ENCODE assay signal across 11 cellular contexts in genomic region chr11:35367491-35367890, GRCh38. TPM values are rescaled to one million over a fixed set of nuclear protein-coding genes. Genes with fewer than 3 reads are reported as not detected.
DNase-seq lines count a peak whose midpoint lies in the region; ATAC-seq lines count a peak whose summit lies in the region.
"Had no signal": no experiment of that assay in that cellular context is flagged by ENCODE, and none has a peak within 500 bp of the region (broad histone marks: within the 10 kb centered on the region; RNA-seq: fewer than 3 reads in every experiment).

No MANE protein-coding gene starts in this region.

- H3K9me3 Mint-ChIP-seq in stimulated activated effector memory CD8-positive, alpha-beta T cell treated with anti-CD3 and anti-CD28 coated beads, Interleukin-12 subunit alpha, Interleukin-12 subunit beta, amount 100 ng/mL, for 72 hours: peaks cover 3% of the 10 kb centered on the region

- peaks cover 5% of the 10 kb centered on the region; the same call in 1 of the 2 replicates for H3K9me3 ChIP-seq in SJSA1 (replicated peaks)

- no peaks in the 10 kb centered on the region for H3K36me3 ChIP-seq in SJSA1
- H3K36me3 ChIP-seq: MG63 had no signal

- no peaks in the 10 kb centered on the region for H3K27me3 ChIP-seq in SJSA1 (replicated peaks)
- H3K27me3 ChIP-seq: MG63 had no signal

- peak overlapping the region; percentile 34; the same call in 1 of the 2 replicates for H3K27ac ChIP-seq in SJSA1
- H3K27ac ChIP-seq: C4-2B had no signal

- H3K4me3 ChIP-seq in SJSA1: no peak overlapping the region
- H3K4me3 ChIP-seq: MG63 had no signal

- H3K4me3 Mint-ChIP-seq in stimulated activated effector memory CD8-positive, alpha-beta T cell treated with anti-CD3 and anti-CD28 coated beads, Interleukin-12 subunit alpha, Interleukin-12 subunit beta, amount 100 ng/mL, for 72 hours: no peak overlapping the region

- H3K4me1 Mint-ChIP-seq in stimulated activated effector memory CD8-positive, alpha-beta T cell treated with anti-CD3 and anti-CD28 coated beads, Interleukin-12 subunit alpha, Interleukin-12 subunit beta, amount 100 ng/mL, for 72 hours: peaks cover 6% of the 10 kb centered on the region

- H3K36me3 Mint-ChIP-seq in stimulated activated effector memory CD8-positive, alpha-beta T cell treated with anti-CD3 and anti-CD28 coated beads, Interleukin-12 subunit alpha, Interleukin-12 subunit beta, amount 100 ng/mL, for 72 hours: no peaks in the 10 kb centered on the region

- no peak for ATAC-seq in stimulated activated effector memory CD8-positive, alpha-beta T cell treated with anti-CD3 and anti-CD28 coated beads, Interleukin-12 subunit alpha, Interleukin-12 subunit beta, amount 100 ng/mL, for 72 hours
- ATAC-seq in HG02678 (IDR thresholded peaks at IDR 0.05; ENCODE audit: unreplicated experiment): no peak

- H3K27ac Mint-ChIP-seq in stimulated activated effector memory CD8-positive, alpha-beta T cell treated with anti-CD3 and anti-CD28 coated beads, Interleukin-12 subunit alpha, Interleukin-12 subunit beta, amount 100 ng/mL, for 72 hours: no peak overlapping the region

- H3K4me1 ChIP-seq in SJSA1 (replicated peaks): peaks cover 34% of the 10 kb centered on the region

- peak; percentile 86 for DNase-seq in EH (ENCODE audit: low read depth)
- DNase-seq in SJSA1 (ENCODE audit: low read depth in 1 of 2, low spot score in 2 of 2): peak in 1 of 2 experiments; percentile 40
- peak; percentile 46 for DNase-seq in fibroblast of gingiva (ENCODE audit: low read depth)
- DNase-seq in non-pigmented ciliary epithelial cell (ENCODE audit: low read depth): peak; percentile 70
- DNase-seq in stimulated activated effector memory CD8-positive, alpha-beta T cell treated with anti-CD3 and anti-CD28 coated beads, Interleukin-12 subunit alpha, Interleukin-12 subunit beta, amount 100 ng/mL, for 72 hours (ENCODE audit: low spot score in 2 of 2): no peak
- DNase-seq in activated gamma-delta T cell (lab: John Stamatoyannopoulos, UW): no peak
- DNase-seq in SHP77 (lab: John Stamatoyannopoulos, UW): no peak
- DNase-seq: erythroblast, MG63 had no signal

RNA-seq across cellular contexts. Expression of gene SLC1A2, which starts 51.9 kb away (rescaled TPM):
- total RNA-seq in SJSA1 (2014; rRNA removed; shearing (Covaris generic)): 0.56 TPM in 1 of 2 replicates, not detected in the other

Comparison
In these comparisons a context has a peak if more than half of its experiments do, and no peak if none do; other contexts are left out.
1. DNase-seq: peak in EH (single experiment), fibroblast of gingiva (single experiment) and non-pigmented ciliary epithelial cell (single experiment); none in stimulated activated effector memory CD8-positive, alpha-beta T cell treated with anti-CD3 and anti-CD28 coated beads, Interleukin-12 subunit alpha, Interleukin-12 subunit beta, amount 100 ng/mL, for 72 hours (0 of 2), activated gamma-delta T cell (single experiment) and SHP77 (0 of 2).